Comparison of ENCODE assay signal across 23 cellular contexts in genomic region chr9:133525677-133526076, GRCh38. TPM values are rescaled to one million over a fixed set of nuclear protein-coding genes. Genes with fewer than 3 reads are reported as not detected.
"Had no signal": no experiment of that assay in that cellular context is flagged by ENCODE, and none has a peak within 500 bp of the region (broad histone marks: within the 10 kb centered on the region; RNA-seq: fewer than 3 reads in every experiment).

No MANE protein-coding gene starts in this region.

- H3K4me3 Mint-ChIP-seq: activated CD4-positive, alpha-beta T cell treated with anti-CD3 and anti-CD28 coated beads, Interleukin-2, amount 10 ng/mL, durations not matched to agents 7 days and 5 days; activated naive CD8-positive, alpha-beta T cell treated with anti-CD3 and anti-CD28 coated beads, Interleukin-2, amount 50 U/mL, for 24 hours; mesothelial cell of epicardium; stimulated activated naive CD8-positive, alpha-beta T cell treated with anti-CD3 and anti-CD28 coated beads, Interleukin-15, Interleukin-2, amounts not matched to agents 100 ng/mL and 50 ng/mL, for 24 hours; T-helper 17 cell had no signal

- H3K27me3 ChIP-seq: testis had no signal

- H3K27ac Mint-ChIP-seq: activated CD4-positive, alpha-beta T cell treated with anti-CD3 and anti-CD28 coated beads, Interleukin-2, amount 10 ng/mL, durations not matched to agents 7 days and 5 days; activated naive CD8-positive, alpha-beta T cell treated with anti-CD3 and anti-CD28 coated beads, Interleukin-2, amount 50 U/mL, for 24 hours; progenitor cell of endocrine pancreas; stimulated activated naive CD8-positive, alpha-beta T cell treated with anti-CD3 and anti-CD28 coated beads, Interleukin-15, Interleukin-2, amounts not matched to agents 100 ng/mL and 50 ng/mL, for 24 hours; T-helper 17 cell had no signal

- ATAC-seq: activated naive CD8-positive, alpha-beta T cell treated with anti-CD3 and anti-CD28 coated beads, Interleukin-2, amount 50 U/mL, for 24 hours; gastrocnemius medialis; heart right ventricle; T-helper 17 cell had no signal

- H3K36me3 ChIP-seq: gastrocnemius medialis, heart right ventricle had no signal

- DNase-seq: activated CD4-positive, alpha-beta T cell treated with anti-CD3 and anti-CD28 coated beads, Interleukin-2, amount 10 ng/mL, durations not matched to agents 7 days and 5 days; activated CD4-positive, CD25-positive, alpha-beta regulatory T cell; activated CD8-positive, alpha-beta memory T cell treated with anti-CD3 and anti-CD28 coated beads for 24 hours; activated naive CD4-positive, alpha-beta T cell treated with Interleukin-2 at 50 U/mL for 16 hours; activated naive CD8-positive, alpha-beta T cell treated with anti-CD3 and anti-CD28 coated beads, Interleukin-2, amount 50 U/mL, for 24 hours; central memory CD4-positive, alpha-beta T cell; cortex of kidney; effector CD8-positive, alpha-beta T cell; gastrocnemius medialis; islet precursor cell; naive B cell; occipital lobe; stimulated activated CD4-positive, alpha-beta T cell treated with anti-CD3 and anti-CD28 coated beads, Interleukin-4, amount 100 ng/mL, for 1 hour; stimulated activated CD8-positive, alpha-beta memory T cell treated with anti-CD3 and anti-CD28 coated beads, Interleukin-4, amount 100 ng/mL, for 48 hours; T-helper 17 cell; testis had no signal

- H3K36me3 Mint-ChIP-seq: mesothelial cell of epicardium, naive B cell had no signal

- H3K27ac ChIP-seq: gastrocnemius medialis, testis had no signal

- H3K4me3 ChIP-seq: gastrocnemius medialis, heart right ventricle, testis had no signal

- H3K9me3 Mint-ChIP-seq: activated CD4-positive, alpha-beta T cell treated with anti-CD3 and anti-CD28 coated beads, Interleukin-2, amount 10 ng/mL, durations not matched to agents 7 days and 5 days; activated naive CD8-positive, alpha-beta T cell treated with anti-CD3 and anti-CD28 coated beads, Interleukin-2, amount 50 U/mL, for 24 hours; mesothelial cell of epicardium; naive B cell; stimulated activated naive CD8-positive, alpha-beta T cell treated with anti-CD3 and anti-CD28 coated beads, Interleukin-15, Interleukin-2, amounts not matched to agents 100 ng/mL and 50 ng/mL, for 24 hours had no signal

- H3K9me3 ChIP-seq: gastrocnemius medialis, heart right ventricle, testis had no signal

- H3K4me1 Mint-ChIP-seq: naive B cell had no signal

- H3K27me3 Mint-ChIP-seq: activated CD4-positive, alpha-beta T cell treated with anti-CD3 and anti-CD28 coated beads, Interleukin-2, amount 10 ng/mL, durations not matched to agents 7 days and 5 days; stimulated activated naive CD8-positive, alpha-beta T cell treated with anti-CD3 and anti-CD28 coated beads, Interleukin-15, Interleukin-2, amounts not matched to agents 100 ng/mL and 50 ng/mL, for 24 hours had no signal

RNA-seq across cellular contexts. Expression of gene MYMK, which starts 0.9 kb away (rescaled TPM):
- total RNA-seq: activated CD4-positive, alpha-beta T cell treated with anti-CD3 and anti-CD28 coated beads, Interleukin-2, amount 10 ng/mL, durations not matched to agents 7 days and 5 days; fibroblast of lung; gastrocnemius medialis; heart right ventricle; lower leg skin; mesothelial cell of epicardium; occipital lobe; progenitor cell of endocrine pancreas; T-helper 17 cell; testis had no signal
- polyA plus RNA-seq: fibroblast of lung, heart right ventricle, urinary bladder had no signal

RNA-seq across cellular contexts. Expression of gene ADAMTSL2, which starts 8.8 kb away (rescaled TPM):
- total RNA-seq: activated CD4-positive, alpha-beta T cell treated with anti-CD3 and anti-CD28 coated beads, Interleukin-2, amount 10 ng/mL, durations not matched to agents 7 days and 5 days; T-helper 17 cell had no signal
